34 cellular contexts compared by ENCODE assay signal in the genomic region with DNA sequence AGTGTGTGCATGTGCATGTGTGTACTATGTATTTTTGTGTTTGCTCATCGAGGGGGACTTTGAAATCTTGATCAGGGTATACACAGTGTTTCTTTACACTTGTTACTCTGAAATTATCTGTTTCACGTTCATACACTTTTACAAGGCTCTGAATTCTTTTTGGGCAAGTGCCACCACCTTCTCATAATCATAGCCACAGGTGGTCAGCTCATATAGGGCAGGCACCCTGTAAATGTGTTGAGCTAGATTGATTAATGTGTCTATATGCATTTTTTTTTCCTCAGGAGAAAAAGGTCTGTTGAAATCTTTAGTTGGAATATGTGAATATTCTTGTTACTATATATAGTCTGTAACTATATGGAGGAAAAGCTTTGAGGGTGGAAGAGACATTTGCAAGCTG.
"Had no signal": no experiment of that assay in that cellular context is flagged by ENCODE, and none has a peak within 500 bp of the region (broad histone marks: within the 10 kb centered on the region; RNA-seq: fewer than 3 reads in every experiment).

No MANE protein-coding gene starts in this region.

- H3K4me1 ChIP-seq: body of pancreas had no signal

- H3K9me3 ChIP-seq: body of pancreas had no signal

- H3K4me3 ChIP-seq: body of pancreas, cardiac muscle cell had no signal

- H3K4me1 Mint-ChIP-seq: activated CD4-positive, alpha-beta memory T cell treated with anti-CD3 and anti-CD28 coated beads, Interleukin-2, amount 10 ng/mL, durations not matched to agents 7 days and 5 days; activated CD4-positive, alpha-beta T cell treated with anti-CD3 and anti-CD28 coated beads for 36 hours; activated CD4-positive, alpha-beta T cell treated with anti-CD3 and anti-CD28 coated beads, Interleukin-2, amount 10 ng/mL, durations not matched to agents 7 days and 5 days; activated CD8-positive, alpha-beta memory T cell treated with anti-CD3 and anti-CD28 coated beads, Interleukin-2, amount 10 ng/mL, durations not matched to agents 7 days and 5 days; activated naive CD4-positive, alpha-beta T cell treated with anti-CD3 and anti-CD28 coated beads, Interleukin-2, amount 10 ng/mL, durations not matched to agents 7 days and 5 days; activated naive CD4-positive, alpha-beta T cell treated with anti-CD3 and anti-CD28 coated beads, Interleukin-2, amount 50 U/mL, for 24 hours; activated naive CD8-positive, alpha-beta T cell treated with anti-CD3 and anti-CD28 coated beads, Interleukin-2, amount 10 ng/mL, durations not matched to agents 7 days and 5 days; activated naive CD8-positive, alpha-beta T cell treated with anti-CD3 and anti-CD28 coated beads, Interleukin-2, amount 50 U/mL, for 24 hours; central memory CD8-positive, alpha-beta T cell had no signal

- H3K36me3 Mint-ChIP-seq: activated CD8-positive, alpha-beta memory T cell treated with anti-CD3 and anti-CD28 coated beads, Interleukin-2, amount 10 ng/mL, durations not matched to agents 7 days and 5 days; activated naive CD4-positive, alpha-beta T cell treated with anti-CD3 and anti-CD28 coated beads, Interleukin-2, amount 10 ng/mL, durations not matched to agents 7 days and 5 days; activated naive CD4-positive, alpha-beta T cell treated with anti-CD3 and anti-CD28 coated beads, Interleukin-2, amount 50 U/mL, for 24 hours; activated naive CD8-positive, alpha-beta T cell; activated naive CD8-positive, alpha-beta T cell treated with anti-CD3 and anti-CD28 coated beads, Interleukin-2, amount 10 ng/mL, durations not matched to agents 7 days and 5 days; WTC11 had no signal

- H3K27ac ChIP-seq: body of pancreas, cardiac muscle cell, WERI-Rb-1 had no signal

- H3K36me3 ChIP-seq: cardiac muscle cell, WERI-Rb-1 had no signal

- H3K4me3 Mint-ChIP-seq: activated CD4-positive, alpha-beta memory T cell treated with anti-CD3 and anti-CD28 coated beads, Interleukin-2, amount 10 ng/mL, durations not matched to agents 7 days and 5 days; activated CD4-positive, alpha-beta T cell treated with anti-CD3 and anti-CD28 coated beads for 36 hours; activated CD4-positive, alpha-beta T cell treated with anti-CD3 and anti-CD28 coated beads, Interleukin-2, amount 10 ng/mL, durations not matched to agents 7 days and 5 days; activated CD8-positive, alpha-beta memory T cell treated with anti-CD3 and anti-CD28 coated beads, Interleukin-2, amount 10 ng/mL, durations not matched to agents 7 days and 5 days; activated CD8-positive, alpha-beta T cell treated with anti-CD3 and anti-CD28 coated beads, Interleukin-2, amount 10 ng/mL, durations not matched to agents 7 days and 5 days; activated naive CD4-positive, alpha-beta T cell treated with anti-CD3 and anti-CD28 coated beads, Interleukin-2, amount 10 ng/mL, durations not matched to agents 7 days and 5 days; activated naive CD4-positive, alpha-beta T cell treated with anti-CD3 and anti-CD28 coated beads, Interleukin-2, amount 50 U/mL, for 24 hours; activated naive CD8-positive, alpha-beta T cell; activated naive CD8-positive, alpha-beta T cell treated with anti-CD3 and anti-CD28 coated beads, Interleukin-2, amount 10 ng/mL, durations not matched to agents 7 days and 5 days; activated naive CD8-positive, alpha-beta T cell treated with anti-CD3 and anti-CD28 coated beads, Interleukin-2, amount 50 U/mL, for 24 hours; activated T-cell treated with anti-CD3 and anti-CD28 coated beads, Interleukin-2, amount 50 U/mL, for 24 hours; central memory CD8-positive, alpha-beta T cell; T-helper 1 cell treated with Interleukin-12 subunit alpha and Interleukin-12 subunit beta and Interleukin-4 antibody, amounts not matched to agents 30 μg/mL and 1 μg/mL, for 36 hours; T-helper 2 cell treated with Interferon-gamma antibody and Interleukin-4, amounts not matched to agents 5 μg/mL and 100 μg/mL, for 36 hours; WTC11 had no signal

- ATAC-seq: activated CD4-positive, alpha-beta T cell treated with anti-CD3 and anti-CD28 coated beads for 36 hours; activated CD4-positive, CD25-positive, alpha-beta regulatory T cell treated with anti-CD3 and anti-CD28 coated beads, Interleukin-2, amount 50 U/mL, for 24 hours; activated CD8-positive, alpha-beta memory T cell treated with anti-CD3 and anti-CD28 coated beads, Interleukin-2, amount 10 ng/mL, durations not matched to agents 7 days and 5 days; activated CD8-positive, alpha-beta T cell treated with anti-CD3 and anti-CD28 coated beads, Interleukin-2, amount 10 ng/mL, durations not matched to agents 7 days and 5 days; activated naive CD8-positive, alpha-beta T cell treated with anti-CD3 and anti-CD28 coated beads, Interleukin-2, amount 50 U/mL, for 24 hours; body of pancreas; WTC11 had no signal

- DNase-seq: activated CD4-positive, alpha-beta memory T cell treated with anti-CD3 and anti-CD28 coated beads, Interleukin-2, amount 10 ng/mL, durations not matched to agents 7 days and 5 days; activated CD4-positive, alpha-beta T cell treated with anti-CD3 and anti-CD28 coated beads for 1 hour; activated CD4-positive, alpha-beta T cell treated with anti-CD3 and anti-CD28 coated beads for 36 hours; activated CD4-positive, alpha-beta T cell treated with anti-CD3 and anti-CD28 coated beads for 48 hours; activated CD4-positive, alpha-beta T cell treated with anti-CD3 and anti-CD28 coated beads, Interleukin-2, amount 10 ng/mL, durations not matched to agents 7 days and 5 days; activated CD4-positive, alpha-beta T cell treated with anti-CD3 and anti-CD28 coated beads, Interleukin-2, amount 50 U/mL, for 48 hours; activated CD4-positive, CD25-positive, alpha-beta regulatory T cell; activated CD8-positive, alpha-beta memory T cell treated with anti-CD3 and anti-CD28 coated beads for 24 hours; activated CD8-positive, alpha-beta memory T cell treated with anti-CD3 and anti-CD28 coated beads, Interleukin-2, amount 10 ng/mL, durations not matched to agents 7 days and 5 days; activated CD8-positive, alpha-beta memory T cell treated with anti-CD3 and anti-CD28 coated beads, Interleukin-2, amount 50 U/mL, for 48 hours; activated CD8-positive, alpha-beta T cell treated with anti-CD3 and anti-CD28 coated beads, Interleukin-2, amount 10 ng/mL, durations not matched to agents 7 days and 5 days; activated gamma-delta T cell; activated naive CD4-positive, alpha-beta T cell treated with anti-CD3 and anti-CD28 coated beads, Interleukin-2, amount 10 ng/mL, durations not matched to agents 7 days and 5 days; activated naive CD4-positive, alpha-beta T cell treated with Interleukin-2 at 50 U/mL for 16 hours; activated naive CD8-positive, alpha-beta T cell treated with anti-CD3 and anti-CD28 coated beads, Interleukin-2, amount 10 ng/mL, durations not matched to agents 7 days and 5 days; activated naive CD8-positive, alpha-beta T cell treated with anti-CD3 and anti-CD28 coated beads, Interleukin-2, amount 50 U/mL, for 24 hours; activated T-cell treated with anti-CD3 and anti-CD28 coated beads, Interleukin-2, amount 50 U/mL, for 24 hours; activated T-cell treated with anti-CD3 and anti-CD28 coated beads, Interleukin-2, amount 50 U/mL, for 48 hours; aorta; body of pancreas; cerebellar nuclear complex; T-helper 1 cell; T-helper 2 cell; T-helper 9 cell; WERI-Rb-1 had no signal

- H3K9me3 Mint-ChIP-seq: activated CD4-positive, alpha-beta memory T cell treated with anti-CD3 and anti-CD28 coated beads, Interleukin-2, amount 10 ng/mL, durations not matched to agents 7 days and 5 days; activated CD4-positive, alpha-beta T cell treated with anti-CD3 and anti-CD28 coated beads, Interleukin-2, amount 10 ng/mL, durations not matched to agents 7 days and 5 days; activated naive CD4-positive, alpha-beta T cell treated with anti-CD3 and anti-CD28 coated beads, Interleukin-2, amount 10 ng/mL, durations not matched to agents 7 days and 5 days; activated naive CD4-positive, alpha-beta T cell treated with anti-CD3 and anti-CD28 coated beads, Interleukin-2, amount 50 U/mL, for 24 hours; activated naive CD8-positive, alpha-beta T cell treated with anti-CD3 and anti-CD28 coated beads, Interleukin-2, amount 10 ng/mL, durations not matched to agents 7 days and 5 days; activated naive CD8-positive, alpha-beta T cell treated with anti-CD3 and anti-CD28 coated beads, Interleukin-2, amount 50 U/mL, for 24 hours; activated T-cell treated with anti-CD3 and anti-CD28 coated beads, Interleukin-2, amount 50 U/mL, for 24 hours; activated T-helper 2 cell treated with anti-CD3 and anti-CD28 coated beads, Interferon-gamma antibody, Interleukin-2, Interleukin-4, amounts not matched to agents 10 μg/mL and 5 μg/mL and 100 μg/mL, durations not matched to agents 14 hours and 24 hours and 36 hours; central memory CD8-positive, alpha-beta T cell; T-helper 1 cell treated with Interleukin-12 subunit alpha and Interleukin-12 subunit beta and Interleukin-4 antibody, amounts not matched to agents 30 μg/mL and 1 μg/mL, for 36 hours; T-helper 2 cell treated with Interferon-gamma antibody and Interleukin-4, amounts not matched to agents 5 μg/mL and 100 μg/mL, for 36 hours; WTC11 had no signal

- H3K27ac Mint-ChIP-seq: activated CD4-positive, alpha-beta memory T cell treated with anti-CD3 and anti-CD28 coated beads, Interleukin-2, amount 10 ng/mL, durations not matched to agents 7 days and 5 days; activated CD4-positive, alpha-beta T cell treated with anti-CD3 and anti-CD28 coated beads for 36 hours; activated CD4-positive, alpha-beta T cell treated with anti-CD3 and anti-CD28 coated beads, Interleukin-2, amount 10 ng/mL, durations not matched to agents 7 days and 5 days; activated CD8-positive, alpha-beta memory T cell treated with anti-CD3 and anti-CD28 coated beads, Interleukin-2, amount 10 ng/mL, durations not matched to agents 7 days and 5 days; activated CD8-positive, alpha-beta T cell treated with anti-CD3 and anti-CD28 coated beads, Interleukin-2, amount 10 ng/mL, durations not matched to agents 7 days and 5 days; activated naive CD4-positive, alpha-beta T cell treated with anti-CD3 and anti-CD28 coated beads, Interleukin-2, amount 10 ng/mL, durations not matched to agents 7 days and 5 days; activated naive CD4-positive, alpha-beta T cell treated with anti-CD3 and anti-CD28 coated beads, Interleukin-2, amount 50 U/mL, for 24 hours; activated naive CD8-positive, alpha-beta T cell; activated naive CD8-positive, alpha-beta T cell treated with anti-CD3 and anti-CD28 coated beads, Interleukin-2, amount 10 ng/mL, durations not matched to agents 7 days and 5 days; activated naive CD8-positive, alpha-beta T cell treated with anti-CD3 and anti-CD28 coated beads, Interleukin-2, amount 50 U/mL, for 24 hours; activated T-cell treated with anti-CD3 and anti-CD28 coated beads, Interleukin-2, amount 50 U/mL, for 24 hours; activated T-helper 2 cell treated with anti-CD3 and anti-CD28 coated beads, Interferon-gamma antibody, Interleukin-2, Interleukin-4, amounts not matched to agents 10 μg/mL and 5 μg/mL and 100 μg/mL, durations not matched to agents 14 hours and 24 hours and 36 hours; T-helper 1 cell treated with Interleukin-12 subunit alpha and Interleukin-12 subunit beta and Interleukin-4 antibody, amounts not matched to agents 30 μg/mL and 1 μg/mL, for 36 hours; T-helper 2 cell treated with Interferon-gamma antibody and Interleukin-4, amounts not matched to agents 5 μg/mL and 100 μg/mL, for 36 hours; WTC11 had no signal
